11 cellular contexts compared by ENCODE assay signal in genomic region chr19:19026299-19026971, GRCh38. TPM values are rescaled to one million over a fixed set of nuclear protein-coding genes. Genes with fewer than 3 reads are reported as not detected.
A peak's percentile ranks its signal among the peaks of the same experiment; 100 is the strongest.
DNase-seq lines count a peak whose midpoint lies in the region; ATAC-seq, FAIRE-seq and TF ChIP-seq lines count a peak whose summit lies in the region.
"Had no signal": no experiment of that assay in that cellular context is flagged by ENCODE, and none has a peak within 500 bp of the region (broad histone marks: within the 10 kb centered on the region; RNA-seq: fewer than 3 reads in every experiment).

No MANE protein-coding gene starts in this region.

- H3K36me3 ChIP-seq in left lung = peaks cover 0 to 97% of the 10 kb centered on the region in 2 donors

- ATAC-seq in left lung (peak; percentile 89), HG03460 (IDR thresholded peaks at IDR 0.05; ENCODE audit: unreplicated experiment) (no peak), HG02763 (IDR thresholded peaks at IDR 0.05; ENCODE audit: unreplicated experiment) (no peak)

- no peak for DNase-seq in AG04450 (ENCODE audit: low read depth, low spot score)
- peak in 1 of 2 experiments; percentile 60 for DNase-seq in HL-60 (ENCODE audit: low read depth in 1 of 2, low spot score in 1 of 2)
- DNase-seq in cerebellar cortex (ENCODE audit: low spot score) = peak; percentile 35
- peak in 1 of 2 donors; percentile 39 for DNase-seq in left lung
- DNase-seq in SW480 (ENCODE audit: low spot score) = no peak
- no peak for DNase-seq in GM12891 (ENCODE audit: insufficient read length, low spot score)
- DNase-seq: activated T-cell treated with anti-CD3 and anti-CD28 coated beads for 4 hours, naive B cell, SHP77 treated with DMSO at 0.1 percent for 48 hours had no signal

- H3K9me3 ChIP-seq in AG04450 (ENCODE audit: control insufficient read depth, insufficient read depth, low read length) (no peaks in the 10 kb centered on the region), left lung (no peaks in the 10 kb centered on the region)

- no peak overlapping the region for H3K27ac ChIP-seq in AG04450 (ENCODE audit: low read depth, low read length)
- H3K27ac ChIP-seq in HL-60 (replicated peaks) = no peak overlapping the region
- peak overlapping the region in 1 of 2 donors; percentile 26 for H3K27ac ChIP-seq in left lung

- H3K27me3 ChIP-seq in AG04450 (ENCODE audit: control insufficient read depth, insufficient read depth, low read length) (no peaks in the 10 kb centered on the region), HL-60 (ENCODE audit: insufficient read depth, poor library complexity, severe bottlenecking) (no peaks in the 10 kb centered on the region), left lung (no peaks in the 10 kb centered on the region)

- TF ChIP-seq CTCF in AG04450 (IDR thresholded peaks at IDR 0.05; ENCODE audit: low read depth, low read length) (peak; percentile 12; the same call in 1 of the 2 replicates), HL-60 (IDR thresholded peaks at IDR 0.05; ENCODE audit: insufficient read depth, low read length) (peak; percentile 8), left lung (IDR thresholded peaks at IDR 0.05) (no peak)

- CTCF ChIA-PET in AG04450 (lab: Charles Lee) = interaction anchor here (1.3 kb wide), 1 partner anchor 31 kb away, joined by 3 read pairs; no protein-coding TSS in a partner anchor

- POLR2A ChIA-PET in AG04450 (lab: Yijun Ruan, JAX) = no interaction called here

- H3K4me3 ChIP-seq in AG04450 (ENCODE audit: low read depth, low read length) (no peak overlapping the region), HL-60 (replicated peaks; ENCODE audit: insufficient read depth, low read length) (no peak overlapping the region), left lung (no peak overlapping the region)

- H3K4me1 ChIP-seq in left lung = peaks cover 0 to 9% of the 10 kb centered on the region in 2 donors

- FAIRE-seq in GM12891 (lab: Jason Lieb, UNC) = no peak

- intact Hi-C loops in left lung (cut with DNase I) = no loop called here

- no peak for TF ChIP-seq POLR2A in GM12891 (IDR thresholded peaks at IDR 0.05; ENCODE audit: low read depth, low read length)

TF ChIP-seq in GM12891, 5 proteins besides CTCF, POLR2A, EP300 and RAD21:
- no peak for TF ChIP-seq PAX5 (IDR thresholded peaks at IDR 0.05; ENCODE audit: insufficient read depth, low read length, severe bottlenecking)
- TF ChIP-seq SPI1 (IDR thresholded peaks at IDR 0.05; ENCODE audit: low read depth, low read length) = no peak
- no peak for TF ChIP-seq TAF1 (IDR thresholded peaks at IDR 0.05; ENCODE audit: low read depth, low read length)
- no peak for TF ChIP-seq POLR2AphosphoS5 (IDR thresholded peaks at IDR 0.05; ENCODE audit: low read depth, low read length)
- no peak for TF ChIP-seq POU2F2 (IDR thresholded peaks at IDR 0.05; ENCODE audit: low read depth, low read length)

RNA-seq across cellular contexts. Expression of gene SUGP2, which starts 6.9 kb away (rescaled TPM):
- 39.2 and 44.2 TPM in 2 replicates for polyA plus RNA-seq in AG04450 (2011; rRNA removed)
- 24.9 and 29.3 TPM in 2 replicates for polyA minus RNA-seq in AG04450 (2011; rRNA and poly(A)+ RNA removed)
- total RNA-seq in left lung = 10 to 100 TPM; 64.2 to 80.3 TPM
- 84.9 TPM for polyA plus RNA-seq in GM12891 (2012; ENCODE audit: low read depth, missing spikeins)

RNA-seq across cellular contexts. Expression of gene ARMC6, which starts 7.0 kb away (rescaled TPM):
- polyA plus RNA-seq in AG04450 (2011; rRNA removed) = 18.9 and 26.4 TPM in 2 replicates
- polyA minus RNA-seq in AG04450 (2011; rRNA and poly(A)+ RNA removed) = 26.9 and 38.1 TPM in 2 replicates
- 10 to 100 TPM; 23.7 to 37.9 TPM for total RNA-seq in left lung
- 20.0 TPM for polyA plus RNA-seq in GM12891 (2012; ENCODE audit: low read depth, missing spikeins)

RNA-seq across cellular contexts. Expression of gene SLC25A42, which starts 37.4 kb away (rescaled TPM):
- polyA plus RNA-seq in AG04450 (2011; rRNA removed) = 3.7 and 4.8 TPM in 2 replicates
- polyA minus RNA-seq in AG04450 (2011; rRNA and poly(A)+ RNA removed) = 4.8 and 8.8 TPM in 2 replicates
- total RNA-seq in left lung = 10 to 100 TPM in 1 of 2 donors, 1 to 10 TPM in 1; 7.6 to 12.4 TPM
- polyA plus RNA-seq in GM12891 (2012; ENCODE audit: low read depth, missing spikeins) = 8.0 TPM

Comparison
In these comparisons a context has a peak if more than half of its experiments do, and no peak if none do; other contexts are left out.
1. CTCF ChIP-seq: peak in AG04450 (single experiment) and HL-60 (single experiment); none in left lung (0 of 2).